10 cellular contexts compared by ENCODE assay signal in genomic region chr22:23263651-23264555, GRCh38.
DNase-seq lines count a peak whose midpoint lies in the region; ATAC-seq lines count a peak whose summit lies in the region.
"Had no signal": no experiment of that assay in that cellular context is flagged by ENCODE, and none has a peak within 500 bp of the region (broad histone marks: within the 10 kb centered on the region; RNA-seq: fewer than 3 reads in every experiment).

No MANE protein-coding gene starts in this region.

- H3K27ac Mint-ChIP-seq in activated T-helper 17 cell treated with anti-CD3 and anti-CD28 coated beads, Interleukin-2, amount 50 U/mL, for 72 hours: peak overlapping the region; percentile 63

- no peak overlapping the region for H3K4me3 Mint-ChIP-seq in activated T-helper 17 cell treated with anti-CD3 and anti-CD28 coated beads, Interleukin-2, amount 50 U/mL, for 72 hours

- peaks cover 58% of the 10 kb centered on the region for H3K36me3 Mint-ChIP-seq in activated T-helper 17 cell treated with anti-CD3 and anti-CD28 coated beads, Interleukin-2, amount 50 U/mL, for 72 hours (ENCODE audit: low read depth)

- peak; percentile 92 for ATAC-seq in activated T-helper 17 cell treated with anti-CD3 and anti-CD28 coated beads, Interleukin-2, amount 50 U/mL, for 72 hours (replicated peaks)
- ATAC-seq in left lobe of liver (peak; percentile 7), HG03196 (IDR thresholded peaks at IDR 0.05; ENCODE audit: unreplicated experiment) (no peak), HG02571 (IDR thresholded peaks at IDR 0.05; ENCODE audit: unreplicated experiment) (no peak)

- peak overlapping the region; percentile 9 for H3K27ac ChIP-seq in temporal lobe (ENCODE audit: low read depth, low read length)
- H3K27ac ChIP-seq: SJSA1 had no signal

- no peaks in the 10 kb centered on the region for H3K27me3 Mint-ChIP-seq in activated T-helper 17 cell treated with anti-CD3 and anti-CD28 coated beads, Interleukin-2, amount 50 U/mL, for 72 hours

- peak; percentile 53 for DNase-seq in NK-92 treated with Interleukin-12 subunit alpha and Interleukin-12 subunit beta, amount 100 ng/mL, for 24 hours (lab: John Stamatoyannopoulos, UW)
- DNase-seq in NK-92 (lab: John Stamatoyannopoulos, UW; ENCODE audit: unreplicated experiment) (no peak), left lobe of liver (ENCODE audit: low spot score) (no peak), NCI-H510A (lab: John Stamatoyannopoulos, UW) (no peak)
- DNase-seq: testis had no signal

- no peaks in the 10 kb centered on the region for H3K4me1 Mint-ChIP-seq in activated T-helper 17 cell treated with anti-CD3 and anti-CD28 coated beads, Interleukin-2, amount 50 U/mL, for 72 hours

- no peaks in the 10 kb centered on the region for H3K9me3 Mint-ChIP-seq in activated T-helper 17 cell treated with anti-CD3 and anti-CD28 coated beads, Interleukin-2, amount 50 U/mL, for 72 hours

Comparison
In these comparisons a context has a peak if more than half of its experiments do, and no peak if none do; other contexts are left out.
1. ATAC-seq: peak in activated T-helper 17 cell treated with anti-CD3 and anti-CD28 coated beads, Interleukin-2, amount 50 U/mL, for 72 hours (single experiment) and left lobe of liver (single experiment); none in HG03196 (single experiment) and HG02571 (single experiment).